ENCODE assay signal across 11 cellular contexts in genomic region chr21:35438643-35439404, GRCh38.
DNase-seq lines count a peak whose midpoint lies in the region; ATAC-seq, FAIRE-seq and TF ChIP-seq lines count a peak whose summit lies in the region.
"Had no signal": no experiment of that assay in that cellular context is flagged by ENCODE, and none has a peak within 500 bp of the region (broad histone marks: within the 10 kb centered on the region; RNA-seq: fewer than 3 reads in every experiment).

No MANE protein-coding gene starts in this region.

- no peak for TF ChIP-seq RAD21 in GM12878 (IDR thresholded peaks at IDR 0.05; ENCODE audit: insufficient read depth, low read depth, low read length)

- no peak for FAIRE-seq in GM12878 (lab: Jason Lieb, UNC)

- intact Hi-C loops in GM12878 (cut with micrococcal nuclease; ENCODE audit: unreplicated experiment) (no loop called here), gastrocnemius medialis (cut with DNase I; ENCODE audit: low total_unique reads) (no loop called here)

- H3K4me3 ChIP-seq in GM12878: no peak overlapping the region
- no peak overlapping the region for H3K4me3 ChIP-seq in neural progenitor cell
- H3K4me3 ChIP-seq in gastrocnemius medialis: no peak overlapping the region

- H3K9me3 ChIP-seq in GM12878 (replicated peaks; ENCODE audit: control insufficient read depth, insufficient read depth, low read length) (no peaks in the 10 kb centered on the region; the same call in 2 of the 3 replicates), neural progenitor cell (ENCODE audit: low read depth) (no peaks in the 10 kb centered on the region), gastrocnemius medialis (no peaks in the 10 kb centered on the region)
- H3K9me3 ChIP-seq: Caco-2 had no signal

- CTCF ChIA-PET in GM12878 (lab: Yijun Ruan, JAX): interaction anchor here (1.1 kb wide), 1 partner anchor 19 kb away, joined by 3 read pairs; no protein-coding TSS in a partner anchor

- POLR2A ChIA-PET in activated naive CD8-positive, alpha-beta T cell treated with anti-CD3 and anti-CD28 coated beads, Interleukin-2, amount 10 ng/mL, durations not matched to agents 7 days and 5 days (lab: Charles Lee): interaction anchor here (1.0 kb wide), 1 partner anchor 65 kb away, joined by 4 read pairs; no protein-coding TSS in a partner anchor
- POLR2A ChIA-PET in GM12878 (lab: Charles Lee): interaction anchor here (0.6 kb wide), 1 partner anchor 265 kb away, joined by 3 read pairs; no protein-coding TSS in a partner anchor

- TF ChIP-seq CTCF in GM12878 (IDR thresholded peaks at IDR 0.05 in 2 of 3, conservative IDR thresholded peaks at IDR 0.05 in 1 of 3; ENCODE audit: control insufficient read depth in 2 of 3, extremely low read depth in 1 of 3, insufficient read depth in 1 of 3, low read depth in 3 of 3, low read length in 3 of 3): no peak
- TF ChIP-seq CTCF in neural progenitor cell (IDR thresholded peaks at IDR 0.05): no peak
- TF ChIP-seq CTCF in gastrocnemius medialis (IDR thresholded peaks at IDR 0.05 in 4 of 5, conservative IDR thresholded peaks at IDR 0.05 in 1 of 5): no peak

- 32% methylated on average over 6 of the region's 6 CpGs for WGBS in GM12878 (ENCODE audit: insufficient coverage, insufficient replicate concordance, low lambda C conversion rate, missing lambda C conversion rate)

- H3F3A ChIP-seq in neural progenitor cell (ENCODE audit: low read depth): no peaks in the 10 kb centered on the region

- RAD21 ChIA-PET in GM12878 (lab: Charles Lee; ENCODE audit: unreplicated experiment): no interaction called here

- H3K27me3 ChIP-seq in GM12878 (replicated peaks in 1 of 2; ENCODE audit: control insufficient read depth in 2 of 2, insufficient read depth in 2 of 2, low read length in 1 of 2) (no peaks in the 10 kb centered on the region), neural progenitor cell (no peaks in the 10 kb centered on the region), gastrocnemius medialis (no peaks in the 10 kb centered on the region)

- H3K27ac ChIP-seq in GM12878 (ENCODE audit: control insufficient read depth, insufficient read depth) (no peak overlapping the region), neural progenitor cell (no peak overlapping the region), gastrocnemius medialis (no peak overlapping the region)

- H3K9ac ChIP-seq in GM12878 (ENCODE audit: control insufficient read depth, insufficient read depth, low read length) (no peak overlapping the region), neural progenitor cell (no peak overlapping the region)

- SMC1A ChIA-PET in GM12878 (lab: Charles Lee; ENCODE audit: uncharacterized antibody, unreplicated experiment): interaction anchor here (0.6 to 0.8 kb wide), 2 partner anchors 13 to 80 kb away, joined by 3 read pairs; no protein-coding TSS in a partner anchor

- no peaks in the 10 kb centered on the region for H3K79me2 ChIP-seq in GM12878 (ENCODE audit: control insufficient read depth, insufficient read depth, low read length)
- no peaks in the 10 kb centered on the region for H3K79me2 ChIP-seq in neural progenitor cell (ENCODE audit: low read depth)

- no peak for TF ChIP-seq POLR2A in GM12878 (IDR thresholded peaks at IDR 0.05; ENCODE audit: low read depth, low read length)
- TF ChIP-seq POLR2A in gastrocnemius medialis (IDR thresholded peaks at IDR 0.05): no peak

- H3K36me3 ChIP-seq in GM12878 (ENCODE audit: control insufficient read depth in 2 of 2, insufficient read depth in 2 of 2, low read length in 1 of 2) (no peaks in the 10 kb centered on the region), neural progenitor cell (no peaks in the 10 kb centered on the region), gastrocnemius medialis (no peaks in the 10 kb centered on the region)

- peaks cover 16% of the 10 kb centered on the region for H3K4me1 Mint-ChIP-seq in activated naive CD8-positive, alpha-beta T cell treated with anti-CD3 and anti-CD28 coated beads, Interleukin-2, amount 10 ng/mL, durations not matched to agents 7 days and 5 days
- peaks cover 11% of the 10 kb centered on the region for H3K4me1 Mint-ChIP-seq in activated naive CD8-positive, alpha-beta T cell treated with anti-CD3 and anti-CD28 coated beads for 36 hours
- H3K4me1 Mint-ChIP-seq in stimulated activated memory B cell treated with anti-CD40 and anti-IgM and Interleukin-4, amounts not matched to agents 10 μg/mL and 1 μg/mL and 100 μg/mL, for 72 hours: peaks cover 24% of the 10 kb centered on the region
- H3K4me1 Mint-ChIP-seq in neural progenitor cell: no peaks in the 10 kb centered on the region
- H3K4me1 Mint-ChIP-seq: brain had no signal

- H2AFZ ChIP-seq in GM12878 (ENCODE audit: control insufficient read depth, low read depth, low read length) (no peak overlapping the region), neural progenitor cell (replicated peaks) (no peak overlapping the region)

- H4K20me1 ChIP-seq in GM12878 (ENCODE audit: control insufficient read depth, insufficient read depth) (no peaks in the 10 kb centered on the region), neural progenitor cell (ENCODE audit: low read depth) (no peaks in the 10 kb centered on the region)

- ATAC-seq in activated naive CD8-positive, alpha-beta T cell treated with anti-CD3 and anti-CD28 coated beads, Interleukin-2, amount 10 ng/mL, durations not matched to agents 7 days and 5 days (ENCODE audit: low read depth): peak; percentile 78
- ATAC-seq in GM12878 (peak; percentile 69), gastrocnemius medialis (no peak), GM19035 (IDR thresholded peaks at IDR 0.05; ENCODE audit: unreplicated experiment) (no peak)
- ATAC-seq in stimulated activated memory B cell treated with anti-CD40 and anti-IgM and Interleukin-4, amounts not matched to agents 10 μg/mL and 1 μg/mL and 100 μg/mL, for 72 hours: peak; percentile 98

- H3K4me1 ChIP-seq in GM12878 (ENCODE audit: control insufficient read depth, insufficient read depth, low read length): peaks cover 5% of the 10 kb centered on the region
- no peaks in the 10 kb centered on the region for H3K4me1 ChIP-seq in neural progenitor cell
- H3K4me1 ChIP-seq in gastrocnemius medialis: no peaks in the 10 kb centered on the region

- H3K9me3 Mint-ChIP-seq in activated naive CD8-positive, alpha-beta T cell treated with anti-CD3 and anti-CD28 coated beads, Interleukin-2, amount 10 ng/mL, durations not matched to agents 7 days and 5 days: peaks cover 10% of the 10 kb centered on the region
- peaks cover 5% of the 10 kb centered on the region for H3K9me3 Mint-ChIP-seq in activated naive CD8-positive, alpha-beta T cell treated with anti-CD3 and anti-CD28 coated beads for 36 hours
- H3K9me3 Mint-ChIP-seq in stimulated activated memory B cell treated with anti-CD40 and anti-IgM and Interleukin-4, amounts not matched to agents 10 μg/mL and 1 μg/mL and 100 μg/mL, for 72 hours: peaks cover 5% of the 10 kb centered on the region
- H3K9me3 Mint-ChIP-seq in neural progenitor cell: peaks cover 8% of the 10 kb centered on the region

- H3K4me2 ChIP-seq in GM12878 (ENCODE audit: control insufficient read depth, insufficient read depth) (peak overlapping the region; percentile 38), neural progenitor cell (no peak overlapping the region)

- peak overlapping the region; percentile 58 for H3K4me3 Mint-ChIP-seq in activated naive CD8-positive, alpha-beta T cell treated with anti-CD3 and anti-CD28 coated beads, Interleukin-2, amount 10 ng/mL, durations not matched to agents 7 days and 5 days
- H3K4me3 Mint-ChIP-seq in activated naive CD8-positive, alpha-beta T cell treated with anti-CD3 and anti-CD28 coated beads for 36 hours: no peak overlapping the region
- peak overlapping the region; percentile 74 for H3K4me3 Mint-ChIP-seq in stimulated activated memory B cell treated with anti-CD40 and anti-IgM and Interleukin-4, amounts not matched to agents 10 μg/mL and 1 μg/mL and 100 μg/mL, for 72 hours
- H3K4me3 Mint-ChIP-seq in neural progenitor cell: no peak overlapping the region
- H3K4me3 Mint-ChIP-seq: brain had no signal

- peaks cover 19% of the 10 kb centered on the region for H3K27me3 Mint-ChIP-seq in activated naive CD8-positive, alpha-beta T cell treated with anti-CD3 and anti-CD28 coated beads, Interleukin-2, amount 10 ng/mL, durations not matched to agents 7 days and 5 days
- H3K27me3 Mint-ChIP-seq in activated naive CD8-positive, alpha-beta T cell treated with anti-CD3 and anti-CD28 coated beads for 36 hours: no peaks in the 10 kb centered on the region
- H3K27me3 Mint-ChIP-seq in stimulated activated memory B cell treated with anti-CD40 and anti-IgM and Interleukin-4, amounts not matched to agents 10 μg/mL and 1 μg/mL and 100 μg/mL, for 72 hours: no peaks in the 10 kb centered on the region
- H3K27me3 Mint-ChIP-seq in neural progenitor cell (ENCODE audit: insufficient read depth, low read depth): no peaks in the 10 kb centered on the region

- in situ Hi-C loops in GM12878 (cut with MboI) (no loop called here), gastrocnemius medialis (cut with MboI; ENCODE audit: low sequenced_read_pairs in 4 of 4) (no loop called here)

- TF ChIP-seq EP300 in GM12878 (IDR thresholded peaks at IDR 0.05; ENCODE audit: borderline replicate concordance in 1 of 2, control insufficient read depth in 1 of 2, low read depth in 2 of 2, low read length in 2 of 2): no peak

- peak overlapping the region; percentile 66 for H3K27ac Mint-ChIP-seq in activated naive CD8-positive, alpha-beta T cell treated with anti-CD3 and anti-CD28 coated beads, Interleukin-2, amount 10 ng/mL, durations not matched to agents 7 days and 5 days
- no peak overlapping the region for H3K27ac Mint-ChIP-seq in activated naive CD8-positive, alpha-beta T cell treated with anti-CD3 and anti-CD28 coated beads for 36 hours
- peak overlapping the region; percentile 79 for H3K27ac Mint-ChIP-seq in stimulated activated memory B cell treated with anti-CD40 and anti-IgM and Interleukin-4, amounts not matched to agents 10 μg/mL and 1 μg/mL and 100 μg/mL, for 72 hours
- H3K27ac Mint-ChIP-seq in neural progenitor cell: no peak overlapping the region
- H3K27ac Mint-ChIP-seq: brain had no signal

- DNase-seq in activated naive CD8-positive, alpha-beta T cell treated with anti-CD3 and anti-CD28 coated beads, Interleukin-2, amount 10 ng/mL, durations not matched to agents 7 days and 5 days: no peak
- DNase-seq in activated naive CD8-positive, alpha-beta T cell treated with anti-CD3 and anti-CD28 coated beads for 36 hours: no peak
- DNase-seq in LoVo (ENCODE audit: low spot score): peak; percentile 1
- peak; percentile 21 for DNase-seq in GM12878 (ENCODE audit: low read depth, low spot score)
- DNase-seq in neural progenitor cell (ENCODE audit: low spot score): no peak
- DNase-seq in gastrocnemius medialis: no peak
- DNase-seq: mesenchymal stem cell had no signal

- H3K36me3 Mint-ChIP-seq in activated naive CD8-positive, alpha-beta T cell treated with anti-CD3 and anti-CD28 coated beads, Interleukin-2, amount 10 ng/mL, durations not matched to agents 7 days and 5 days: peaks cover 7% of the 10 kb centered on the region
- H3K36me3 Mint-ChIP-seq in activated naive CD8-positive, alpha-beta T cell treated with anti-CD3 and anti-CD28 coated beads for 36 hours: no peaks in the 10 kb centered on the region
- peaks cover 6% of the 10 kb centered on the region for H3K36me3 Mint-ChIP-seq in stimulated activated memory B cell treated with anti-CD40 and anti-IgM and Interleukin-4, amounts not matched to agents 10 μg/mL and 1 μg/mL and 100 μg/mL, for 72 hours
- H3K36me3 Mint-ChIP-seq in neural progenitor cell: no peaks in the 10 kb centered on the region
- H3K36me3 Mint-ChIP-seq: brain had no signal

- no TSS peak for BruUV-seq in GM12878 (replicated peaks; lab: Mats Ljungman, UMichigan)

Comparison
In these comparisons a context has a peak if more than half of its experiments do, and no peak if none do; other contexts are left out.
1. H3K27ac Mint-ChIP-seq: peak in activated naive CD8-positive, alpha-beta T cell treated with anti-CD3 and anti-CD28 coated beads, Interleukin-2, amount 10 ng/mL, durations not matched to agents 7 days and 5 days (single experiment) and stimulated activated memory B cell treated with anti-CD40 and anti-IgM and Interleukin-4, amounts not matched to agents 10 μg/mL and 1 μg/mL and 100 μg/mL, for 72 hours (single experiment); none in activated naive CD8-positive, alpha-beta T cell treated with anti-CD3 and anti-CD28 coated beads for 36 hours (single experiment) and neural progenitor cell (single experiment).
2. H3K4me3 Mint-ChIP-seq: peak in activated naive CD8-positive, alpha-beta T cell treated with anti-CD3 and anti-CD28 coated beads, Interleukin-2, amount 10 ng/mL, durations not matched to agents 7 days and 5 days (single experiment) and stimulated activated memory B cell treated with anti-CD40 and anti-IgM and Interleukin-4, amounts not matched to agents 10 μg/mL and 1 μg/mL and 100 μg/mL, for 72 hours (single experiment); none in activated naive CD8-positive, alpha-beta T cell treated with anti-CD3 and anti-CD28 coated beads for 36 hours (single experiment) and neural progenitor cell (single experiment).
3. ATAC-seq: peak in activated naive CD8-positive, alpha-beta T cell treated with anti-CD3 and anti-CD28 coated beads, Interleukin-2, amount 10 ng/mL, durations not matched to agents 7 days and 5 days (single experiment), GM12878 (single experiment) and stimulated activated memory B cell treated with anti-CD40 and anti-IgM and Interleukin-4, amounts not matched to agents 10 μg/mL and 1 μg/mL and 100 μg/mL, for 72 hours (single experiment); none in gastrocnemius medialis (0 of 2) and GM19035 (single experiment).
4. DNase-seq: peak in LoVo (single experiment) and GM12878 (single experiment); none in activated naive CD8-positive, alpha-beta T cell treated with anti-CD3 and anti-CD28 coated beads, Interleukin-2, amount 10 ng/mL, durations not matched to agents 7 days and 5 days (single experiment), activated naive CD8-positive, alpha-beta T cell treated with anti-CD3 and anti-CD28 coated beads for 36 hours (single experiment), neural progenitor cell (single experiment) and gastrocnemius medialis (0 of 2).